8 cellular contexts compared by ENCODE assay signal in genomic region chr1:12161662-12162458, GRCh38. TPM values are rescaled to one million over a fixed set of nuclear protein-coding genes. Genes with fewer than 3 reads are reported as not detected.
DNase-seq lines count a peak whose midpoint lies in the region; TF ChIP-seq lines count a peak whose summit lies in the region.

No MANE protein-coding gene starts in this region.

- no peak for TF ChIP-seq POLR2A in stomach (IDR thresholded peaks at IDR 0.05)

- TF ChIP-seq CTCF in stomach (IDR thresholded peaks at IDR 0.05) = no peak

- intact Hi-C loops in stomach (cut with DNase I; ENCODE audit: low total_unique reads) = no loop called here

- no peak for TF ChIP-seq EP300 in stomach (IDR thresholded peaks at IDR 0.05)

- WGBS in stomach, 5 donors = 15 to 28% (median 19%) methylated on average over 8 to 9 of the region's 9 CpGs

- H3K4me3 ChIP-seq in effector memory CD4-positive, alpha-beta T cell (ENCODE audit: insufficient read depth, low read depth, low read length, poor library complexity, severe bottlenecking) = no peak overlapping the region
- no peak overlapping the region for H3K4me3 ChIP-seq in stomach

- peak overlapping the region; percentile 67 for H3K27ac ChIP-seq in effector memory CD4-positive, alpha-beta T cell (ENCODE audit: insufficient read depth, low read length, poor library complexity, severe bottlenecking)
- peak overlapping the region; percentile 71 to 91 (median 76) for H3K27ac ChIP-seq in stomach

- no peaks in the 10 kb centered on the region for H3K27me3 ChIP-seq in effector memory CD4-positive, alpha-beta T cell (replicated peaks; ENCODE audit: control insufficient read depth, insufficient read depth, low read length, poor library complexity, severe bottlenecking)
- H3K27me3 ChIP-seq in stomach = peaks cover 0 to 1% (median 0%) of the 10 kb centered on the region in 3 donors

- peaks cover 67% of the 10 kb centered on the region for H3K4me1 ChIP-seq in effector memory CD4-positive, alpha-beta T cell (ENCODE audit: control insufficient read depth, insufficient read depth, low read length, poor library complexity, severe bottlenecking)
- peaks cover 17 to 90% (median 51%) of the 10 kb centered on the region in 4 donors for H3K4me1 ChIP-seq in stomach

- no peaks in the 10 kb centered on the region for H3K36me3 ChIP-seq in effector memory CD4-positive, alpha-beta T cell (ENCODE audit: control insufficient read depth, insufficient read depth, low read length)
- H3K36me3 ChIP-seq in stomach = no peaks in the 10 kb centered on the region

- peak; percentile 69 for DNase-seq in GM04504 (ENCODE audit: low read depth)
- DNase-seq in H4 (ENCODE audit: low spot score) = peak; percentile 94
- DNase-seq in LoVo (ENCODE audit: low spot score) = peak; percentile 92
- DNase-seq in activated CD4-positive, alpha-beta T cell treated with anti-CD3 and anti-CD28 coated beads, Interleukin-2, amount 50 U/mL, for 1 hour = peak; percentile 62
- peak; percentile 71 to 75 (median 71) for DNase-seq in effector memory CD4-positive, alpha-beta T cell
- DNase-seq in myocyte (ENCODE audit: low read depth) = peak; percentile 93
- DNase-seq in stomach = peak; percentile 93
- DNase-seq in NCI-H510A treated with DMSO at 0.1 percent for 48 hours (lab: John Stamatoyannopoulos, UW) = no peak

- H3K9me3 ChIP-seq in effector memory CD4-positive, alpha-beta T cell (ENCODE audit: control insufficient read depth, low read length) = no peaks in the 10 kb centered on the region
- no peaks in the 10 kb centered on the region for H3K9me3 ChIP-seq in stomach

RNA-seq across cellular contexts. Expression of gene TNFRSF1B, which starts 4.9 kb away (rescaled TPM):
- 0.47 and 0.93 TPM in 2 replicates for total RNA-seq in H4 (2014; rRNA removed; shearing (Covaris generic))
- total RNA-seq in myocyte = 0.26 and 1.3 TPM in 2 replicates
- polyA plus RNA-seq in myocyte (2012) = not detected
- total RNA-seq in stomach = 10 to 100 TPM in 4 of 5 donors, 1 to 10 TPM in 1; 7.1 to 24.3 (median 14.9) TPM
- 1 to 10 TPM; 5.4 to 8.4 (median 7.8) TPM for polyA plus RNA-seq in stomach
